ENCODE assay signal across 15 cellular contexts in the genomic region with DNA sequence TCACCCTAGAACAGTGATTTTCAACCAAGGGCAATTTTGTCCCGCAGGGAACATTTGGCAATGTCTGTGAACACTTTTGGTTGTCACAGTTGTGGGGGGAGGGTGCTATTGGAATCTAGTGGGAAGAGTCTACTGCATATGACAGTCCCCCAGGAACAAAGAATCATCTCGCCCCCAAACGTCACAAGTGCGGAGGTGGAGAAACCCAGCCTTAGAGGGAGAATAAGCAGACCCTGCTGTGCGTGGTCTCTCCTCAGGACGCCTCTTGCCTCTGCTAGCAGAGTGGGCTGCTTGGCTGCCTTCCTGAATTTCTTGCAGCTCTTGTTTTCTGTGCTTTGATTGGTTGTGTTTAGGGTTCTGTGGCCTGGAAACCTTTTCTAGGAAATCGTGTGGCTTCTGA. TPM values are rescaled to one million over a fixed set of nuclear protein-coding genes. Genes with fewer than 3 reads are reported as not detected.
DNase-seq lines count a peak whose midpoint lies in the region; TF ChIP-seq lines count a peak whose summit lies in the region.
"Had no signal": no experiment of that assay in that cellular context is flagged by ENCODE, and none has a peak within 500 bp of the region (broad histone marks: within the 10 kb centered on the region; RNA-seq: fewer than 3 reads in every experiment).

No MANE protein-coding gene starts in this region.

- POLR2A ChIA-PET in PC-9 (lab: Charles Lee; ENCODE audit: unreplicated experiment) = no interaction called here

- H3K4me3 ChIP-seq in PC-9 (no peak overlapping the region), mammary epithelial cell (replicated peaks in 1 of 3; ENCODE audit: insufficient read depth in 1 of 3, low read depth in 2 of 3, low read length in 3 of 3) (no peak overlapping the region), muscle layer of colon (ENCODE audit: low read depth in 1 of 2, low read length in 2 of 2) (peak overlapping the region in 1 of 2 donors; percentile 26), tibial artery (no peak overlapping the region)
- H3K4me3 ChIP-seq: HAP-1, hepatocyte had no signal

- TF ChIP-seq CTCF in PC-9 (conservative IDR thresholded peaks at IDR 0.05) (no peak), mammary epithelial cell (conservative IDR thresholded peaks at IDR 0.05 in 1 of 2, IDR thresholded peaks at IDR 0.05 in 1 of 2; ENCODE audit: extremely low read depth in 1 of 2, insufficient read depth in 1 of 2, low read depth in 1 of 2, low read length in 2 of 2) (no peak), tibial artery (IDR thresholded peaks at IDR 0.05) (no peak)

- H3K4me1 ChIP-seq in PC-9 (replicated peaks; ENCODE audit: insufficient read depth) = peaks cover 49% of the 10 kb centered on the region
- H3K4me1 ChIP-seq in mammary epithelial cell (ENCODE audit: insufficient read depth, low read length) = peaks cover 83% of the 10 kb centered on the region
- peaks cover 91% of the 10 kb centered on the region for H3K4me1 ChIP-seq in muscle layer of colon (ENCODE audit: insufficient read depth, low read length)
- peaks cover 4 to 99% (median 93%) of the 10 kb centered on the region in 4 donors for H3K4me1 ChIP-seq in tibial artery
- H3K4me1 ChIP-seq: parathyroid adenoma had no signal

- no peak overlapping the region for H3K27ac ChIP-seq in PC-9
- peak overlapping the region; percentile 97 for H3K27ac ChIP-seq in mammary epithelial cell (ENCODE audit: insufficient read depth, low read depth, low read length)
- peak overlapping the region; percentile 85 for H3K27ac ChIP-seq in muscle layer of colon (ENCODE audit: low read depth, low read length)
- peak overlapping the region; percentile 88 to 99 for H3K27ac ChIP-seq in tibial artery
- H3K27ac ChIP-seq: hepatocyte had no signal

- DNase-seq in PC-9 (no peak), mammary epithelial cell (no peak), tibial artery (no peak), ureter (ENCODE audit: low spot score) (no peak), nucleus accumbens (lab: John Stamatoyannopoulos, UW) (no peak), foreskin melanocyte (no peak)
- DNase-seq: activated T-cell treated with anti-CD3 and anti-CD28 coated beads, Interleukin-2, amount 50 U/mL, for 1 hour; CD4-positive, alpha-beta T cell; MM.1S; NCI-H2171; stimulated activated naive B cell treated with anti-CD40 and anti-IgM and Interleukin-4, amounts not matched to agents 10 μg/mL and 1 μg/mL and 100 μg/mL, for 72 hours had no signal

- intact Hi-C loops in PC-9 (cut with micrococcal nuclease; ENCODE audit: unreplicated experiment) (loop anchor here (1.0 kb wide), 1 partner anchor 14 kb away; no protein-coding TSS in a partner anchor), mammary epithelial cell (cut with micrococcal nuclease) (no loop called here), tibial artery (cut with DNase I; ENCODE audit: low total_unique reads) (loop anchor here (5.0 kb wide), 1 partner anchor 40 kb away; a partner anchor contains a TSS)

- H3K9ac ChIP-seq in mammary epithelial cell (ENCODE audit: insufficient read depth, low read length) (peak overlapping the region; percentile 25), muscle layer of colon (ENCODE audit: low read length) (peak overlapping the region; percentile 40)
- H3K9ac ChIP-seq: parathyroid adenoma had no signal

- H3K79me2 ChIP-seq in PC-9 (ENCODE audit: low read depth) (no peaks in the 10 kb centered on the region), mammary epithelial cell (ENCODE audit: insufficient read depth, low read length) (peaks cover 83% of the 10 kb centered on the region)

- in situ Hi-C loops in mammary epithelial cell (cut with MboI; ENCODE audit: low sequenced_read_pairs in 2 of 2) = no loop called here

- H3F3A ChIP-seq in PC-9 (ENCODE audit: insufficient read depth, low read depth) = peaks cover 29% of the 10 kb centered on the region

- H3K9me2 ChIP-seq in PC-9 (ENCODE audit: insufficient read depth) = no peaks in the 10 kb centered on the region

- H2AFZ ChIP-seq in PC-9 (no peak overlapping the region), mammary epithelial cell (ENCODE audit: low read depth, low read length) (no peak overlapping the region)
- H2AFZ ChIP-seq: hepatocyte, parathyroid adenoma had no signal

- dilution Hi-C loops in mammary epithelial cell (cut with HindIII; ENCODE audit: low sequenced_read_pairs) = no loop called here

- H3K36me3 ChIP-seq in PC-9 (ENCODE audit: low read depth) = no peaks in the 10 kb centered on the region
- H3K36me3 ChIP-seq in mammary epithelial cell (ENCODE audit: insufficient read depth, low read length) = peaks cover under 1% of the 10 kb centered on the region
- H3K36me3 ChIP-seq in muscle layer of colon (ENCODE audit: insufficient read depth, low read length) = no peaks in the 10 kb centered on the region
- no peaks in the 10 kb centered on the region for H3K36me3 ChIP-seq in tibial artery
- H3K36me3 ChIP-seq: HAP-1 had no signal

- no peaks in the 10 kb centered on the region for H3K9me3 ChIP-seq in PC-9 (ENCODE audit: insufficient read depth, low read depth)
- H3K9me3 ChIP-seq in mammary epithelial cell (replicated peaks; ENCODE audit: insufficient read depth, low read length) = no peaks in the 10 kb centered on the region
- H3K9me3 ChIP-seq in muscle layer of colon (ENCODE audit: low read length) = no peaks in the 10 kb centered on the region
- H3K9me3 ChIP-seq in tibial artery = no peaks in the 10 kb centered on the region
- H3K9me3 ChIP-seq: HAP-1 had no signal

- H4K20me1 ChIP-seq in PC-9 (ENCODE audit: insufficient read depth) (no peaks in the 10 kb centered on the region), mammary epithelial cell (ENCODE audit: insufficient read depth, low read length) (no peaks in the 10 kb centered on the region)

- CTCF ChIA-PET in PC-9 (lab: Charles Lee) (no interaction called here), mammary epithelial cell (lab: Charles Lee; ENCODE audit: low non-redundant PET) (no interaction called here)

- H3K4me2 ChIP-seq in PC-9 (peak overlapping the region; percentile 56; the same call in 1 of the 2 replicates), mammary epithelial cell (ENCODE audit: insufficient read depth, low read depth, low read length) (peak overlapping the region; percentile 62)
- H3K4me2 ChIP-seq: hepatocyte had no signal

- WGBS in mammary epithelial cell (ENCODE audit: low coverage, missing lambda C conversion rate) = 47% methylated on average over 5 of the region's 7 CpGs

- BruUV-seq in PC-9 (replicated peaks; lab: Mats Ljungman, UMichigan) = no TSS peak
- BruUV-seq in mammary epithelial cell (replicated peaks; lab: Mats Ljungman, UMichigan) = no TSS peak

- H3K27me3 ChIP-seq in PC-9 (ENCODE audit: insufficient read depth, low read depth) = peaks cover 9% of the 10 kb centered on the region; the same call in 1 of the 2 replicates
- H3K27me3 ChIP-seq in mammary epithelial cell (ENCODE audit: insufficient read depth, low read length) = no peaks in the 10 kb centered on the region
- H3K27me3 ChIP-seq in muscle layer of colon (ENCODE audit: control insufficient read depth in 1 of 2, insufficient read depth in 2 of 2, low read length in 2 of 2) = no peaks in the 10 kb centered on the region
- no peaks in the 10 kb centered on the region for H3K27me3 ChIP-seq in tibial artery

RNA-seq across cellular contexts. Expression of a gene that starts 42.4 kb away (rescaled TPM):
- total RNA-seq in PC-9 (2021) (19.7 and 24.2 TPM in 2 replicates), mammary epithelial cell (10 to 100 TPM; 43.2 to 76.1 TPM), ureter (91.7 TPM)
- polyA plus RNA-seq in mammary epithelial cell = 24.5 TPM
- polyA minus RNA-seq in mammary epithelial cell = 215 TPM
